8 cellular contexts compared by ENCODE assay signal in the genomic region with DNA sequence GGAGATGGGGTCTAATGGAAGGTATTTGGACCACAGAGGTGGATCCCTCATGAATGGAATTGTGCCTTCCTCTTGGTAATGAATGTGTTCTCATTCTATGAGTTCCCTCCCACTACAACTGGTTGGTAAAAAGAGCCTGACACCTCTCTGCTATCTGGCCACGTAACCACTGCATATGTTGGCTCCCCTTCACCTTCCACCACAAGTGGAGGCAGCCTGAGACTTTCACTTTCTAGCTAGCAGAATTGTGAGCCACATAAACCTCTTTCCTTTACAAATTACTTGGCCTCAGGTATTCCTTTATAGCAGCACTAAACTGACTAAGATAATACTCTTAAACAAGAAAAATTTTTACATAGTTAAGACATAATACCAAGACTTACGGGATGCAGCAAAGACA.
A peak's percentile ranks its signal among the peaks of the same experiment; 100 is the strongest.
DNase-seq lines count a peak whose midpoint lies in the region; ATAC-seq and TF ChIP-seq lines count a peak whose summit lies in the region.

No MANE protein-coding gene starts in this region.

- no peak for TF ChIP-seq CTCF in CD14-positive monocyte (IDR thresholded peaks at IDR 0.05)
- TF ChIP-seq CTCF in type B pancreatic cell (conservative IDR thresholded peaks at IDR 0.05), result no peak
- no peak for TF ChIP-seq CTCF in foreskin keratinocyte (conservative IDR thresholded peaks at IDR 0.05)

- peak overlapping the region; percentile 26 to 60 for H3K27ac Mint-ChIP-seq in T-cell
- H3K27ac Mint-ChIP-seq in memory B cell, result peak overlapping the region; percentile 16
- H3K27ac Mint-ChIP-seq in CD14-positive monocyte, result peak overlapping the region in 2 of 7 donors; percentile 26 to 61
- H3K27ac Mint-ChIP-seq in type B pancreatic cell, result no peak overlapping the region

- no peak overlapping the region for H3K27ac ChIP-seq in foreskin keratinocyte

- H3K4me3 Mint-ChIP-seq in T-cell (peak overlapping the region; percentile 8 to 56 (median 35)), memory B cell (peak overlapping the region; percentile 17), CD14-positive monocyte (no peak overlapping the region), type B pancreatic cell (no peak overlapping the region)

- DNase-seq in T-cell, result peak in 28 of 34 experiments; percentile 2 to 35 (median 12)
- no peak for DNase-seq in memory B cell (ENCODE audit: low spot score in 2 of 2)
- DNase-seq in CD14-positive monocyte (ENCODE audit: low spot score), result no peak
- no peak for DNase-seq in type B pancreatic cell (ENCODE audit: extremely low spot score, unreplicated experiment)
- DNase-seq in NCI-H526 treated with DMSO at 0.1 percent for 48 hours (lab: John Stamatoyannopoulos, UW), result no peak
- no peak for DNase-seq in foreskin keratinocyte

- H3K9me3 Mint-ChIP-seq in T-cell, result peaks cover 0 to 5% (median 0%) of the 10 kb centered on the region in 3 donors
- H3K9me3 Mint-ChIP-seq in memory B cell, result peaks cover 5% of the 10 kb centered on the region
- H3K9me3 Mint-ChIP-seq in CD14-positive monocyte, result peaks cover 0 to 5% (median 0%) of the 10 kb centered on the region in 7 donors
- peaks cover 10% of the 10 kb centered on the region for H3K9me3 Mint-ChIP-seq in type B pancreatic cell

- intact Hi-C loops in CD14-positive monocyte (cut with micrococcal nuclease), result no loop called here

- CTCF ChIA-PET in T-cell (lab: Charles Lee), result no interaction called here

- H3K27me3 Mint-ChIP-seq in T-cell (no peaks in the 10 kb centered on the region), memory B cell (no peaks in the 10 kb centered on the region), CD14-positive monocyte (ENCODE audit: low read depth in 3 of 3) (no peaks in the 10 kb centered on the region), type B pancreatic cell (no peaks in the 10 kb centered on the region)

- H3K36me3 Mint-ChIP-seq in T-cell (peaks cover 25% of the 10 kb centered on the region), memory B cell (peaks cover 12% of the 10 kb centered on the region), CD14-positive monocyte (peaks cover 13 to 16% of the 10 kb centered on the region in 2 donors), type B pancreatic cell (peaks cover 24% of the 10 kb centered on the region)

- H3K4me1 Mint-ChIP-seq in T-cell, result peaks cover 59 to 62% (median 59%) of the 10 kb centered on the region in 3 donors
- H3K4me1 Mint-ChIP-seq in memory B cell, result peaks cover 23% of the 10 kb centered on the region
- H3K4me1 Mint-ChIP-seq in CD14-positive monocyte, result peaks cover 17% of the 10 kb centered on the region
- no peaks in the 10 kb centered on the region for H3K4me1 Mint-ChIP-seq in type B pancreatic cell (ENCODE audit: unreplicated experiment)

- ATAC-seq in GM18520 (IDR thresholded peaks at IDR 0.05; ENCODE audit: unreplicated experiment) (peak; percentile 95), HG02642 (IDR thresholded peaks at IDR 0.05; ENCODE audit: poor library complexity, unreplicated experiment) (peak; percentile 99), T-cell (replicated peaks in 1 of 4) (peak; percentile 73 to 88 (median 81)), memory B cell (ENCODE audit: low read depth) (peak; percentile 68), foreskin keratinocyte (no peak)

- no peaks in the 10 kb centered on the region for H3K27me3 ChIP-seq in foreskin keratinocyte

- H3K4me1 ChIP-seq in foreskin keratinocyte, result no peaks in the 10 kb centered on the region

- POLR2A ChIA-PET in T-cell (lab: Charles Lee), result interaction anchor here in 1 of 2 donors (0.6 kb wide), 2 partner anchors 1500 to 1744 kb away, joined by 3 read pairs; no protein-coding TSS in a partner anchor

Comparison
In these comparisons a context has a peak if more than half of its experiments do, and no peak if none do; other contexts are left out.
1. DNase-seq: peak in T-cell (28 of 34); none in memory B cell (0 of 2), CD14-positive monocyte (single experiment), type B pancreatic cell (single experiment), NCI-H526 treated with DMSO at 0.1 percent for 48 hours (single experiment) and foreskin keratinocyte (0 of 2).
2. H3K4me3 Mint-ChIP-seq: peak in T-cell (3 of 3) and memory B cell (single experiment); none in CD14-positive monocyte (0 of 2) and type B pancreatic cell (single experiment).